In genomic region chr5:29309359-29309758, GRCh38 we compare ENCODE assay signal across 28 cellular contexts.
"Had no signal": no experiment of that assay in that cellular context is flagged by ENCODE, and none has a peak within 500 bp of the region (broad histone marks: within the 10 kb centered on the region; RNA-seq: fewer than 3 reads in every experiment).

No MANE protein-coding gene starts in this region.

- ATAC-seq: effector memory CD8-positive, alpha-beta T cell; esophagus mucosa; foreskin keratinocyte; gastrocnemius medialis; gastroesophageal sphincter; heart left ventricle; heart right ventricle had no signal

- H3K4me3 ChIP-seq: colonic mucosa, coronary artery, dorsolateral prefrontal cortex, esophagus muscularis mucosa, esophagus squamous epithelium, gastrocnemius medialis, gastroesophageal sphincter, heart left ventricle, heart right ventricle had no signal

- DNase-seq: colonic mucosa; cortex of kidney; dermis blood vessel endothelial cell; dorsolateral prefrontal cortex; effector CD4-positive, alpha-beta T cell; effector CD8-positive, alpha-beta T cell; effector memory CD4-positive, alpha-beta T cell; effector memory CD8-positive, alpha-beta T cell; endodermal cell; erythroblast; esophagus squamous epithelium; foreskin fibroblast; foreskin keratinocyte; foreskin melanocyte; gastrocnemius medialis; glutamatergic neuron; head of caudate nucleus; heart left ventricle; heart right ventricle had no signal

- H3K4me1 ChIP-seq: colonic mucosa, esophagus muscularis mucosa, esophagus squamous epithelium, foreskin keratinocyte, gastrocnemius medialis, gastroesophageal sphincter, heart left ventricle, heart right ventricle had no signal

- FAIRE-seq: colon, endometrium, endothelial cell of umbilical vein, frontal cortex had no signal

- H3K27ac ChIP-seq: colonic mucosa, coronary artery, dorsolateral prefrontal cortex, epithelial cell of prostate, esophagus muscularis mucosa, esophagus squamous epithelium, foreskin keratinocyte, gastrocnemius medialis, gastroesophageal sphincter, heart left ventricle, heart right ventricle had no signal

- H3K27me3 ChIP-seq: colonic mucosa, dorsolateral prefrontal cortex, esophagus muscularis mucosa, esophagus squamous epithelium, foreskin keratinocyte, gastrocnemius medialis, gastroesophageal sphincter, heart left ventricle, heart right ventricle had no signal

- H3K36me3 ChIP-seq: colonic mucosa, esophagus muscularis mucosa, esophagus squamous epithelium, gastrocnemius medialis, gastroesophageal sphincter, heart left ventricle, heart right ventricle had no signal

- H3K9me3 ChIP-seq: colonic mucosa, esophagus muscularis mucosa, gastrocnemius medialis, gastroesophageal sphincter had no signal
